14 cellular contexts compared by ENCODE assay signal in the genomic region with DNA sequence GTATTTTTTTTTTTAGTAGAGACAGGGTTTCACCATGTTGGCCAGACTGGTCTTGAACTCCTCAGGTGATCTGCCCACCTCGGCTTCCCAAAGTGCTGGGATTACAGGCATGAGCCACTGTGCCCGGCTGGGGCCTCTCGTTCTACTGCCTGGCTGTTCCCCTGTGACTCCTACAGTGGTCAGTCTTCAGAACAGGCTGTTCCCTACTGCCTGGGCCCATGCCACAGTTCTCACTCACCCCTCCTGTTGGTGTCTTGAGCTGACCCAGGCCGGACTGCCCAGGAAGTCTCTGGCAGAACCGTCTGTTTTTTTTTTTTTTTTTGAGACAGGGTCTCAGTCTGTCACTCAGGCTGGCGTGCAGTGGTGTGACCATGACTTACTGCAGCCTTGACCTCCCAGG. TPM values are rescaled to one million over a fixed set of nuclear protein-coding genes. Genes with fewer than 3 reads are reported as not detected.
"Had no signal": no experiment of that assay in that cellular context is flagged by ENCODE, and none has a peak within 500 bp of the region (broad histone marks: within the 10 kb centered on the region; RNA-seq: fewer than 3 reads in every experiment).

No MANE protein-coding gene starts in this region.

- H3K4me3 Mint-ChIP-seq: activated B cell treated with CpG ODN at 0.5 μM for 24 hours; activated CD4-positive, alpha-beta T cell treated with anti-CD3 and anti-CD28 coated beads, Interleukin-2, amount 10 ng/mL, durations not matched to agents 24 days and 14 days; brain; immature natural killer cell; T-helper 17 cell had no signal

- H3K27me3 Mint-ChIP-seq: activated B cell treated with CpG ODN at 0.5 μM for 24 hours; activated CD4-positive, alpha-beta T cell treated with anti-CD3 and anti-CD28 coated beads, Interleukin-2, amount 10 ng/mL, durations not matched to agents 24 days and 14 days; brain; T-helper 17 cell had no signal

- H3K27ac Mint-ChIP-seq: activated B cell treated with CpG ODN at 0.5 μM for 24 hours; activated CD4-positive, alpha-beta T cell treated with anti-CD3 and anti-CD28 coated beads, Interleukin-2, amount 10 ng/mL, durations not matched to agents 24 days and 14 days; activated T-helper 2 cell treated with anti-CD3 and anti-CD28 coated beads, Interferon-gamma antibody, Interleukin-2, Interleukin-4, amounts not matched to agents 10 μg/mL and 5 μg/mL and 100 μg/mL, durations not matched to agents 14 hours and 24 hours and 36 hours; brain; T-helper 17 cell had no signal

- H3K9me3 ChIP-seq: uterus had no signal

- H3K4me1 Mint-ChIP-seq: activated B cell treated with CpG ODN at 0.5 μM for 24 hours, immature natural killer cell had no signal

- H3K36me3 Mint-ChIP-seq: brain had no signal

- H3K36me3 ChIP-seq: uterus had no signal

- H3K27me3 ChIP-seq: uterus had no signal

- DNase-seq: activated B cell treated with CpG ODN at 0.5 μM for 24 hours; activated CD4-positive, alpha-beta T cell treated with anti-CD3 and anti-CD28 coated beads, Interleukin-2, amount 10 ng/mL, durations not matched to agents 24 days and 14 days; activated naive CD4-positive, alpha-beta T cell treated with anti-CD3 and anti-CD28 coated beads, Interleukin-2, amount 50 U/mL, for 16 hours; amniotic stem cell; dermis blood vessel endothelial cell; immature natural killer cell; posterior cingulate gyrus; stimulated activated CD4-positive, alpha-beta T cell treated with anti-CD3 and anti-CD28 coated beads, Interleukin-2, amount 100 ng/mL, for 24 hours; stimulated activated naive CD4-positive, alpha-beta T cell treated with Interleukin-2 at 50 U/mL for 16 hours; T-helper 17 cell; uterus had no signal

- H3K9me3 Mint-ChIP-seq: activated B cell treated with CpG ODN at 0.5 μM for 24 hours; activated CD4-positive, alpha-beta T cell treated with anti-CD3 and anti-CD28 coated beads, Interleukin-2, amount 10 ng/mL, durations not matched to agents 24 days and 14 days; activated T-helper 2 cell treated with anti-CD3 and anti-CD28 coated beads, Interferon-gamma antibody, Interleukin-2, Interleukin-4, amounts not matched to agents 10 μg/mL and 5 μg/mL and 100 μg/mL, durations not matched to agents 14 hours and 24 hours and 36 hours; brain; immature natural killer cell had no signal

- H3K4me1 ChIP-seq: uterus had no signal

- H3K4me3 ChIP-seq: SK-N-MC, uterus had no signal

- H3K27ac ChIP-seq: SK-N-MC, uterus had no signal

RNA-seq across cellular contexts. Expression of gene EVPL, which starts 23.2 kb away (rescaled TPM):
- total RNA-seq: activated B cell treated with CpG ODN at 0.5 μM for 24 hours; activated T-helper 2 cell treated with anti-CD3 and anti-CD28 coated beads, Interferon-gamma antibody, Interleukin-2, Interleukin-4, amounts not matched to agents 10 μg/mL and 5 μg/mL and 100 μg/mL, durations not matched to agents 14 hours and 24 hours and 36 hours had no signal
- polyA plus RNA-seq: immature natural killer cell had no signal
